ENCODE assay signal across 25 cellular contexts in genomic region chr6:17277256-17277655, GRCh38. TPM values are rescaled to one million over a fixed set of nuclear protein-coding genes. Genes with fewer than 3 reads are reported as not detected.
A peak's percentile ranks its signal among the peaks of the same experiment; 100 is the strongest.
DNase-seq lines count a peak whose midpoint lies in the region; ATAC-seq and TF ChIP-seq lines count a peak whose summit lies in the region.
"Had no signal": no experiment of that assay in that cellular context is flagged by ENCODE, and none has a peak within 500 bp of the region (broad histone marks: within the 10 kb centered on the region; RNA-seq: fewer than 3 reads in every experiment).

No MANE protein-coding gene starts in this region.

- H3K36me3 ChIP-seq in SK-N-MC (ENCODE audit: insufficient read depth, low read length) (no peaks in the 10 kb centered on the region), heart left ventricle (no peaks in the 10 kb centered on the region), osteoblast (ENCODE audit: insufficient read depth, low read length) (no peaks in the 10 kb centered on the region)
- H3K36me3 ChIP-seq: stomach, transverse colon had no signal

- no peak overlapping the region for H2AFZ ChIP-seq in osteoblast (ENCODE audit: low read length)

- peaks cover 0 to 27% (median 0%) of the 10 kb centered on the region in 9 donors for H3K27me3 ChIP-seq in heart left ventricle
- H3K27me3 ChIP-seq in osteoblast (ENCODE audit: insufficient read depth, low read length) = no peaks in the 10 kb centered on the region
- H3K27me3 ChIP-seq: dorsolateral prefrontal cortex had no signal

- H3K9me3 ChIP-seq in SK-N-MC (ENCODE audit: low read depth, low read length) (no peaks in the 10 kb centered on the region), heart left ventricle (no peaks in the 10 kb centered on the region), osteoblast (ENCODE audit: low read depth, low read length) (no peaks in the 10 kb centered on the region)
- H3K9me3 ChIP-seq: stomach, transverse colon had no signal

- H3K4me3 ChIP-seq in SK-N-MC (no peak overlapping the region), heart left ventricle (peak overlapping the region in 4 of 12 donors; percentile 7 to 16 (median 10)), osteoblast (ENCODE audit: insufficient read depth, low read length) (no peak overlapping the region)
- H3K4me3 ChIP-seq: dorsolateral prefrontal cortex, PC-9, stomach, transverse colon had no signal

- 44 to 61% (median 57%) methylated on average over 2 of the region's 2 CpGs for WGBS in heart left ventricle, 4 donors

- no peak for TF ChIP-seq POLR2A in heart left ventricle (IDR thresholded peaks at IDR 0.05)

- intact Hi-C loops in heart left ventricle (cut with DNase I) = loop anchor here in 2 of 10 donors (2.0 to 10.0 kb wide), 2 partner anchors 62 to 64 kb away; no protein-coding TSS in a partner anchor

- no peaks in the 10 kb centered on the region for H4K20me1 ChIP-seq in osteoblast (ENCODE audit: insufficient read depth, low read length)

- H3K27ac ChIP-seq in SK-N-MC (0 out of 2 replicates have a peak overlapping the region, but pooled peaks have one; percentile 3), heart left ventricle (peak overlapping the region; percentile 70 to 96 (median 90)), osteoblast (ENCODE audit: low read depth, low read length) (peak overlapping the region; percentile 21)
- H3K27ac ChIP-seq: parathyroid adenoma had no signal

- H3K9me3 Mint-ChIP-seq in osteocyte (ENCODE audit: unreplicated experiment) = no peaks in the 10 kb centered on the region
- H3K9me3 Mint-ChIP-seq: activated CD4-positive, alpha-beta memory T cell treated with anti-CD3 and anti-CD28 coated beads for 36 hours; activated naive CD4-positive, alpha-beta T cell treated with anti-CD3 and anti-CD28 coated beads, Interleukin-2, amount 10 ng/mL, durations not matched to agents 7 days and 5 days; CD4-positive, alpha-beta T cell; natural killer cell treated with Interleukin-12 subunit alpha and Interleukin-12 subunit beta and Interleukin-15 and Interleukin-18, amount 100 ng/mL, for 72 hours had no signal

- H3K4me1 Mint-ChIP-seq in osteocyte (ENCODE audit: unreplicated experiment) = peaks cover 40% of the 10 kb centered on the region

- H3K4me1 ChIP-seq in heart left ventricle (peaks cover 0 to 23% (median 3%) of the 10 kb centered on the region in 12 donors), osteoblast (ENCODE audit: insufficient read depth, low read length) (peaks cover 24% of the 10 kb centered on the region)
- H3K4me1 ChIP-seq: parathyroid adenoma had no signal

- H3K79me2 ChIP-seq in osteoblast (ENCODE audit: insufficient read depth, low read length) = no peaks in the 10 kb centered on the region
- H3K79me2 ChIP-seq: parathyroid adenoma had no signal

- H3K4me3 Mint-ChIP-seq in osteocyte (ENCODE audit: unreplicated experiment) = no peak overlapping the region
- H3K4me3 Mint-ChIP-seq: activated CD4-positive, alpha-beta memory T cell treated with anti-CD3 and anti-CD28 coated beads for 36 hours; activated naive CD4-positive, alpha-beta T cell treated with anti-CD3 and anti-CD28 coated beads, Interleukin-2, amount 10 ng/mL, durations not matched to agents 7 days and 5 days; CD4-positive, alpha-beta T cell; natural killer cell treated with Interleukin-12 subunit alpha and Interleukin-12 subunit beta and Interleukin-15 and Interleukin-18, amount 100 ng/mL, for 72 hours had no signal

- peak overlapping the region; percentile 23 for H3K4me2 ChIP-seq in osteoblast (ENCODE audit: insufficient read depth, low read length)

- H3K27ac Mint-ChIP-seq in osteocyte (ENCODE audit: unreplicated experiment) = no peak overlapping the region
- H3K27ac Mint-ChIP-seq: activated CD4-positive, alpha-beta memory T cell treated with anti-CD3 and anti-CD28 coated beads for 36 hours; activated naive CD4-positive, alpha-beta T cell treated with anti-CD3 and anti-CD28 coated beads, Interleukin-2, amount 10 ng/mL, durations not matched to agents 7 days and 5 days; CD4-positive, alpha-beta T cell; natural killer cell treated with Interleukin-12 subunit alpha and Interleukin-12 subunit beta and Interleukin-15 and Interleukin-18, amount 100 ng/mL, for 72 hours had no signal

- TF ChIP-seq CTCF in heart left ventricle (IDR thresholded peaks at IDR 0.05) = no peak
- TF ChIP-seq CTCF in osteoblast (IDR thresholded peaks at IDR 0.05; ENCODE audit: extremely low read depth, low read depth, low read length) = no peak
- no peak for TF ChIP-seq CTCF in osteocyte (IDR thresholded peaks at IDR 0.05)

- ATAC-seq in heart left ventricle = peak in 3 of 4 donors; percentile 51 to 63 (median 52)
- ATAC-seq in HG03045 (IDR thresholded peaks at IDR 0.05; ENCODE audit: unreplicated experiment) = no peak
- ATAC-seq: natural killer cell treated with Interleukin-12 subunit alpha and Interleukin-12 subunit beta and Interleukin-15 and Interleukin-18, amount 100 ng/mL, for 72 hours had no signal

- no peaks in the 10 kb centered on the region for H3K36me3 Mint-ChIP-seq in osteocyte (ENCODE audit: unreplicated experiment)
- H3K36me3 Mint-ChIP-seq: activated CD4-positive, alpha-beta memory T cell treated with anti-CD3 and anti-CD28 coated beads for 36 hours; natural killer cell treated with Interleukin-12 subunit alpha and Interleukin-12 subunit beta and Interleukin-15 and Interleukin-18, amount 100 ng/mL, for 72 hours had no signal

- no peak overlapping the region for H3K9ac ChIP-seq in SK-N-MC (ENCODE audit: insufficient read length)
- H3K9ac ChIP-seq: parathyroid adenoma had no signal

- DNase-seq in ELR (ENCODE audit: low read depth) (peak; percentile 30), SK-N-MC (ENCODE audit: low read depth, low spot score) (no peak), heart left ventricle (no peak), osteoblast (ENCODE audit: insufficient read length, low spot score, missing footprints) (no peak), ecto neural progenitor cell (ENCODE audit: low spot score) (no peak), NCI-H1105 (lab: John Stamatoyannopoulos, UW) (no peak), osteocyte (ENCODE audit: extremely low spot score, unreplicated experiment) (no peak)
- DNase-seq: activated CD4-positive, alpha-beta memory T cell treated with anti-CD3 and anti-CD28 coated beads for 36 hours; activated CD8-positive, alpha-beta memory T cell treated with anti-CD3 and anti-CD28 coated beads, Interleukin-2, amount 50 U/mL, for 4 hours; activated naive CD4-positive, alpha-beta T cell treated with anti-CD3 and anti-CD28 coated beads, Interleukin-2, amount 10 ng/mL, durations not matched to agents 7 days and 5 days; CD4-positive, alpha-beta T cell; dorsolateral prefrontal cortex; glutamatergic neuron; GOT3; midbrain; NCI-H1092; NCI-H187 treated with DMSO at 0.1 percent for 48 hours; NCI-H526; PC-9; stomach; T-helper 1 cell; transverse colon had no signal

- H3K27me3 Mint-ChIP-seq in osteocyte (ENCODE audit: unreplicated experiment) = no peaks in the 10 kb centered on the region

RNA-seq across cellular contexts. Expression of gene RBM24, which starts 3.9 kb away (rescaled TPM):
- total RNA-seq in heart left ventricle (100 to 1,000 TPM; 107 to 263 (median 166) TPM), osteoblast (0.59 and 1.4 TPM in 2 replicates), osteocyte (13.2 and 13.7 TPM in 2 replicates)
- 100 to 1,000 TPM; 119 to 127 TPM for polyA plus RNA-seq in heart left ventricle
- total RNA-seq: activated CD4-positive, alpha-beta memory T cell treated with anti-CD3 and anti-CD28 coated beads for 36 hours; natural killer cell treated with Interleukin-12 subunit alpha and Interleukin-12 subunit beta and Interleukin-15 and Interleukin-18, amount 100 ng/mL, for 72 hours had no signal

Comparison
In these comparisons a context has a peak if more than half of its experiments do, and no peak if none do; other contexts are left out.
1. H3K27ac ChIP-seq: peak in every context shown above with its lines; median percentile 90 in heart left ventricle; 21 in osteoblast; 3 in SK-N-MC.